ENCODE assay signal across 10 cellular contexts in genomic region chr1:210222288-210223006, GRCh38.
DNase-seq lines count a peak whose midpoint lies in the region.
"Had no signal": no experiment of that assay in that cellular context is flagged by ENCODE, and none has a peak within 500 bp of the region (broad histone marks: within the 10 kb centered on the region; RNA-seq: fewer than 3 reads in every experiment).

No MANE protein-coding gene starts in this region.

- peak; percentile 60 for DNase-seq in DMS53 (lab: John Stamatoyannopoulos, UW)
- peak; percentile 46 for DNase-seq in NCI-H2029 treated with DMSO at 0.1 percent for 48 hours (lab: John Stamatoyannopoulos, UW)
- DNase-seq in dedifferentiated amniotic fluid mesenchymal stem cell (ENCODE audit: extremely low spot score), result peak; percentile 42
- no peak for DNase-seq in NAMALWA (ENCODE audit: low spot score)
- no peak for DNase-seq in inferior parietal cortex (ENCODE audit: extremely low spot score)
- no peak for DNase-seq in COLO829 (ENCODE audit: low spot score)
- DNase-seq in NK-92 (lab: John Stamatoyannopoulos, UW; ENCODE audit: unreplicated experiment), result no peak
- DNase-seq: NCI-H1092; stimulated activated naive CD4-positive, alpha-beta T cell treated with Interleukin-2 at 50 U/mL for 16 hours had no signal

- no peaks in the 10 kb centered on the region for H3K27me3 ChIP-seq in mucosa of stomach (ENCODE audit: control insufficient read depth, insufficient read depth, low read length)

- no peaks in the 10 kb centered on the region for H3K36me3 ChIP-seq in mucosa of stomach (ENCODE audit: control insufficient read depth, insufficient read depth, low read length)

- H3K4me3 ChIP-seq in mucosa of stomach (ENCODE audit: low read length), result no peak overlapping the region

- H3K9ac ChIP-seq in mucosa of stomach (ENCODE audit: low read length), result peak overlapping the region; percentile 2

- H3K4me1 ChIP-seq in mucosa of stomach (ENCODE audit: control insufficient read depth, insufficient read depth, low read length), result peaks cover 7% of the 10 kb centered on the region

- no peaks in the 10 kb centered on the region for H3K9me3 ChIP-seq in mucosa of stomach (ENCODE audit: control insufficient read depth, low read length)

Comparison
In these comparisons a context has a peak if more than half of its experiments do, and no peak if none do; other contexts are left out.
1. DNase-seq: peak in DMS53 (single experiment), NCI-H2029 treated with DMSO at 0.1 percent for 48 hours (single experiment) and dedifferentiated amniotic fluid mesenchymal stem cell (single experiment); none in NAMALWA (single experiment), inferior parietal cortex (single experiment), COLO829 (single experiment) and NK-92 (single experiment).